Comparison of ENCODE assay signal across 1 cellular context in the genomic region with DNA sequence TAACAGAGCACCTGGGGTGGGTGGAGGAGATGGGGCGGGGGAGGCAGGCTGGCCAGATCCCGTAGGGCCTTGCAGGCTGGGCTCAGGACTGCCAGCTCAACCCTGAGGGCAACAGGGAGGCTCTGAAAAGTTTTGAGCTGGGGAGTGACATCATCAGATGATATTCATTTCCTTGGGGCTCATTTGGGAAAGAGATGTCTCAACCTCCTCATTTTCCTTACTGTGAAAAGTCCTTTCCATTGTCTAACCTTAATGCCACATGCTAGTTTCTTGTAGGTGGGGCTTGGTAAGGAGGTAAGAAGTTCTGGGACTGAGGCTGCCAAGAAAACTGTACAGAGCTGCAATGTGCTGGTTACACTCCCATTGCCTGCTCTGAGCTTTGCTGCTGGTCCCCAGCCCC.
TF ChIP-seq lines count a peak whose summit lies in the region.

No MANE protein-coding gene starts in this region.

TF ChIP-seq in HEK293, 187 proteins besides CTCF, POLR2A, EP300 and RAD21 (continued from another document):
- TF ChIP-seq ZNF362 (tag by site-specific recombination; IDR thresholded peaks at IDR 0.05) (no peak), ZBTB21 (tag by site-specific recombination; IDR thresholded peaks at IDR 0.05) (no peak)
